Comparison of ENCODE assay signal across 9 cellular contexts in genomic region chr6:33815854-33816253, GRCh38.
DNase-seq lines count a peak whose midpoint lies in the region; ATAC-seq lines count a peak whose summit lies in the region.
"Had no signal": no experiment of that assay in that cellular context is flagged by ENCODE, and none has a peak within 500 bp of the region (broad histone marks: within the 10 kb centered on the region; RNA-seq: fewer than 3 reads in every experiment).

No MANE protein-coding gene starts in this region.

- ATAC-seq in HG03135 (IDR thresholded peaks at IDR 0.05; ENCODE audit: unreplicated experiment), result no peak
- no peak for ATAC-seq in HG03097 (IDR thresholded peaks at IDR 0.05; ENCODE audit: low FRiP score, unreplicated experiment)
- ATAC-seq in GM21367 (IDR thresholded peaks at IDR 0.05; ENCODE audit: unreplicated experiment), result no peak
- no peak for ATAC-seq in HG02678 (IDR thresholded peaks at IDR 0.05; ENCODE audit: unreplicated experiment)

- DNase-seq in DMS53 (lab: John Stamatoyannopoulos, UW) (peak; percentile 70), HCEC 1CT (peak; percentile 14), RPMI8226 (peak; percentile 46), islet precursor cell (peak; percentile 75)
- DNase-seq: tibial artery had no signal

Comparison
In these comparisons a context has a peak if more than half of its experiments do, and no peak if none do; other contexts are left out.
1. DNase-seq: peak in every context shown above with its lines; median percentile 75 in islet precursor cell; 70 in DMS53; 46 in RPMI8226; 14 in HCEC 1CT.